In genomic region chr17:78538033-78538776, GRCh38 we compare ENCODE assay signal across 14 cellular contexts. TPM values are rescaled to one million over a fixed set of nuclear protein-coding genes. Genes with fewer than 3 reads are reported as not detected.
DNase-seq lines count a peak whose midpoint lies in the region; ATAC-seq lines count a peak whose summit lies in the region.
"Had no signal": no experiment of that assay in that cellular context is flagged by ENCODE, and none has a peak within 500 bp of the region (broad histone marks: within the 10 kb centered on the region; RNA-seq: fewer than 3 reads in every experiment).

No MANE protein-coding gene starts in this region.

- peaks cover 23% of the 10 kb centered on the region for H3K4me1 Mint-ChIP-seq in T-helper 2 cell treated with Interferon-gamma antibody and Interleukin-4, amounts not matched to agents 5 μg/mL and 100 μg/mL, for 36 hours (ENCODE audit: low read depth)

- H3K27ac Mint-ChIP-seq in T-helper 2 cell treated with Interferon-gamma antibody and Interleukin-4, amounts not matched to agents 5 μg/mL and 100 μg/mL, for 36 hours, result no peak overlapping the region
- H3K27ac Mint-ChIP-seq: activated naive CD4-positive, alpha-beta T cell treated with anti-CD3 and anti-CD28 coated beads, Interleukin-2, amount 50 U/mL, for 24 hours had no signal

- H3K36me3 Mint-ChIP-seq in T-helper 2 cell treated with Interferon-gamma antibody and Interleukin-4, amounts not matched to agents 5 μg/mL and 100 μg/mL, for 36 hours (ENCODE audit: low read depth), result no peaks in the 10 kb centered on the region
- H3K36me3 Mint-ChIP-seq: activated naive CD4-positive, alpha-beta T cell treated with anti-CD3 and anti-CD28 coated beads, Interleukin-2, amount 50 U/mL, for 24 hours had no signal

- no peaks in the 10 kb centered on the region for H3K9me3 Mint-ChIP-seq in T-helper 2 cell treated with Interferon-gamma antibody and Interleukin-4, amounts not matched to agents 5 μg/mL and 100 μg/mL, for 36 hours
- H3K9me3 Mint-ChIP-seq: activated naive CD4-positive, alpha-beta T cell treated with anti-CD3 and anti-CD28 coated beads, Interleukin-2, amount 50 U/mL, for 24 hours had no signal

- ATAC-seq in HG02798 (IDR thresholded peaks at IDR 0.05; ENCODE audit: poor library complexity, unreplicated experiment), result no peak
- ATAC-seq: sciatic nerve had no signal

- H3K4me3 Mint-ChIP-seq in T-helper 2 cell treated with Interferon-gamma antibody and Interleukin-4, amounts not matched to agents 5 μg/mL and 100 μg/mL, for 36 hours, result no peak overlapping the region
- H3K4me3 Mint-ChIP-seq: activated naive CD4-positive, alpha-beta T cell treated with anti-CD3 and anti-CD28 coated beads, Interleukin-2, amount 50 U/mL, for 24 hours had no signal

- no peaks in the 10 kb centered on the region for H3K27me3 Mint-ChIP-seq in T-helper 2 cell treated with Interferon-gamma antibody and Interleukin-4, amounts not matched to agents 5 μg/mL and 100 μg/mL, for 36 hours (ENCODE audit: low read depth)
- H3K27me3 Mint-ChIP-seq: activated naive CD4-positive, alpha-beta T cell treated with anti-CD3 and anti-CD28 coated beads, Interleukin-2, amount 50 U/mL, for 24 hours had no signal

- DNase-seq in NCI-H748 (lab: John Stamatoyannopoulos, UW; ENCODE audit: unreplicated experiment), result peak; percentile 3
- no peak for DNase-seq in NCI-H748 treated with DMSO at 0.1 percent for 48 hours (lab: John Stamatoyannopoulos, UW)
- DNase-seq in HT1080 (ENCODE audit: low read depth), result peak; percentile 55
- peak; percentile 14 for DNase-seq in dermis blood vessel endothelial cell
- peak; percentile 30 for DNase-seq in posterior vena cava (ENCODE audit: low spot score)
- DNase-seq in inferior parietal cortex (ENCODE audit: extremely low spot score), result no peak
- DNase-seq in T-helper 2 cell treated with Interferon-gamma antibody and Interleukin-4, amounts not matched to agents 5 μg/mL and 100 μg/mL, for 36 hours (ENCODE audit: low spot score), result no peak
- DNase-seq: NCI-H1436 treated with DMSO at 0.1 percent for 48 hours, NCI-H69, SJCRH30 had no signal

- intact Hi-C loops in posterior vena cava (cut with DNase I), result no loop called here

RNA-seq across cellular contexts. Expression of gene DNAH17, which starts 39.0 kb away (rescaled TPM):
- not detected in 2 replicates for total RNA-seq in HT1080 (2014; rRNA removed; shearing (Covaris generic))
- 0.09 and 0.10 TPM in 2 replicates for polyA plus RNA-seq in HT1080 (2015; cell fraction: cytosol; rRNA removed)
- polyA plus RNA-seq in HT1080 (2015; cell fraction: nucleus; rRNA removed), result 0.02 and 0.03 TPM in 2 replicates
- total RNA-seq in dermis blood vessel endothelial cell (0.42 and 0.51 TPM in 2 replicates), posterior vena cava (under 1 TPM in 1 of 2 donors, not detected in 1; 0.10 TPM)
- total RNA-seq: myocyte had no signal

Comparison
In these comparisons a context has a peak if more than half of its experiments do, and no peak if none do; other contexts are left out.
1. DNase-seq: peak in NCI-H748 (single experiment), HT1080 (single experiment), dermis blood vessel endothelial cell (single experiment) and posterior vena cava (single experiment); none in NCI-H748 treated with DMSO at 0.1 percent for 48 hours (single experiment), inferior parietal cortex (single experiment) and T-helper 2 cell treated with Interferon-gamma antibody and Interleukin-4, amounts not matched to agents 5 μg/mL and 100 μg/mL, for 36 hours (single experiment).